ENCODE assay signal across 20 cellular contexts in genomic region chr17:31417051-31417792, GRCh38.
"Had no signal": no experiment of that assay in that cellular context is flagged by ENCODE, and none has a peak within 500 bp of the region (broad histone marks: within the 10 kb centered on the region; RNA-seq: fewer than 3 reads in every experiment).

No MANE protein-coding gene starts in this region.

- ATAC-seq: body of pancreas, WTC11 had no signal

- H3K4me1 ChIP-seq: body of pancreas, colonic mucosa, prostate gland, suprapubic skin had no signal

- FAIRE-seq: endometrium, TTC549 had no signal

- H3K4me3 ChIP-seq: body of pancreas, colonic mucosa, left ventricle myocardium inferior, prostate gland, right atrium auricular region, skin epidermis, suprapubic skin, upper lobe of left lung had no signal

- H3K27ac ChIP-seq: body of pancreas, colonic mucosa, left ventricle myocardium inferior, prostate gland, right atrium auricular region, skin epidermis, suprapubic skin, upper lobe of left lung had no signal

- H3K9me3 ChIP-seq: body of pancreas, colonic mucosa, prostate gland, suprapubic skin, upper lobe of left lung had no signal

- H3K27me3 ChIP-seq: body of pancreas, colonic mucosa, right atrium auricular region, upper lobe of left lung had no signal

- DNase-seq: activated CD4-positive, alpha-beta memory T cell treated with anti-CD3 and anti-CD28 coated beads for 36 hours; activated CD4-positive, alpha-beta T cell treated with anti-CD3 and anti-CD28 coated beads for 4 hours; activated naive CD4-positive, alpha-beta T cell; activated naive CD8-positive, alpha-beta T cell treated with anti-CD3 and anti-CD28 coated beads, Interleukin-2, amount 10 ng/mL, durations not matched to agents 7 days and 5 days; activated T-cell treated with anti-CD3 and anti-CD28 coated beads for 4 hours; colonic mucosa; erythroblast; mammary epithelial cell; stimulated activated CD4-positive, alpha-beta T cell treated with anti-CD3 and anti-CD28 coated beads, Interleukin-15, amount 100 ng/mL, for 24 hours; stimulated activated CD4-positive, alpha-beta T cell treated with anti-CD3 and anti-CD28 coated beads, Interleukin-2, amount 100 ng/mL, for 48 hours; upper lobe of left lung had no signal

- H3K36me3 ChIP-seq: colonic mucosa, left ventricle myocardium inferior, prostate gland, right atrium auricular region, suprapubic skin, upper lobe of left lung had no signal
